Comparison of ENCODE assay signal across 8 cellular contexts in the genomic region with DNA sequence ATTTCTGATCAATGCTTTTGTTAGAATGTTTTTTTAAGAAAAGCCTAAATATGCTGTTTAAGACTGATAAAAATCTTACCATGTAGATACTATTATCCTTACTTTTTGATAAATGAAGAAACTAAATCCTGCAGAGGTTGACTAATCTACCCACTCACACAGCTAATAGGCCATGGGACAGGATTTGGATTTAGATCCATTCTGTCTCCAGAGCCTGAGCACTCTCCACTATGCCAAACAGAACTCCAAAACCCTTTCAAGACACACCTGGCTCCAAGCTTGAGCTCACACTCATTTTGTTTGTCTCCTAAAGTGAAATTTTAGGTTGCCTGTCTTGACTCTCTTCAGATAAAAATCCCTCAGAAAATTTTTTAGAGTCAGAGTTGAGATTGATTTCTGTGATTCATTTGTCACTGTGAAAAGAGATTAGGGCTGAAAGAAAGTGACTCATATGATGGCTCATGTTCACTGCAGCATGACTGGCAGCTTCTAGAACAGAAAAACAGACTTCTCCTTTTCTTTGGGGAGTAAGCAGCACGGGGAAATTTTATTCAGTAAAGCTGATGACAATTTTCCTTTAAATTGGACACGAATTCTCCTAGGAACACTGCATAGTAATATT.
DNase-seq lines count a peak whose midpoint lies in the region; ATAC-seq and TF ChIP-seq lines count a peak whose summit lies in the region.

No MANE protein-coding gene starts in this region.

- H3K9me3 ChIP-seq in cardiac muscle cell (ENCODE audit: low read depth) (no peaks in the 10 kb centered on the region), heart left ventricle (no peaks in the 10 kb centered on the region), gastroesophageal sphincter (no peaks in the 10 kb centered on the region)

- TF ChIP-seq EP300 in gastroesophageal sphincter (IDR thresholded peaks at IDR 0.05) = no peak

- TF ChIP-seq CTCF in cardiac muscle cell (IDR thresholded peaks at IDR 0.05; ENCODE audit: low read depth, low read length) = no peak
- TF ChIP-seq CTCF in heart left ventricle (IDR thresholded peaks at IDR 0.05) = no peak
- no peak for TF ChIP-seq CTCF in gastroesophageal sphincter (IDR thresholded peaks at IDR 0.05)

- H3K36me3 ChIP-seq in cardiac muscle cell (no peaks in the 10 kb centered on the region), heart left ventricle (no peaks in the 10 kb centered on the region), gastroesophageal sphincter (no peaks in the 10 kb centered on the region)

- intact Hi-C loops in heart left ventricle (cut with DNase I) = loop anchor here in 8 of 10 donors (2.0 to 10.0 kb wide), 5 partner anchors 603 to 615 kb away; no protein-coding TSS in a partner anchor

- H3K4me1 ChIP-seq in cardiac muscle cell (ENCODE audit: low read depth) (peaks cover 10% of the 10 kb centered on the region), heart left ventricle (no peaks in the 10 kb centered on the region), gastroesophageal sphincter (no peaks in the 10 kb centered on the region)

- ATAC-seq in heart left ventricle (no peak), HG03175 (IDR thresholded peaks at IDR 0.05; ENCODE audit: unreplicated experiment) (peak; percentile 91), gastroesophageal sphincter (no peak)

- TF ChIP-seq POLR2A in heart left ventricle (IDR thresholded peaks at IDR 0.05) = no peak
- no peak for TF ChIP-seq POLR2A in gastroesophageal sphincter (IDR thresholded peaks at IDR 0.05)

- no peaks in the 10 kb centered on the region for H3K27me3 ChIP-seq in cardiac muscle cell
- peaks cover 0 to 9% (median 0%) of the 10 kb centered on the region in 9 donors for H3K27me3 ChIP-seq in heart left ventricle
- H3K27me3 ChIP-seq in gastroesophageal sphincter = peaks cover 3% of the 10 kb centered on the region

- DNase-seq in cardiac muscle cell (ENCODE audit: low read depth in 1 of 2, low spot score in 1 of 2) = peak in 1 of 2 donors; percentile 33
- no peak for DNase-seq in heart left ventricle
- peak; percentile 7 for DNase-seq in SW480 (ENCODE audit: low spot score)
- peak; percentile 67 for DNase-seq in myocyte (ENCODE audit: low read depth)
- DNase-seq in amniotic stem cell (lab: John Stamatoyannopoulos, UW) = no peak
- DNase-seq in globus pallidus (ENCODE audit: low spot score) = no peak

- 45 to 57% (median 50%) methylated on average over 2 of the region's 2 CpGs for WGBS in heart left ventricle, 4 donors
- 35 to 42% methylated on average over 2 of the region's 2 CpGs for WGBS in gastroesophageal sphincter (ENCODE audit: low coverage in 1 of 2), 2 donors

- peak overlapping the region; percentile 13 for H3K27ac ChIP-seq in cardiac muscle cell
- H3K27ac ChIP-seq in heart left ventricle = no peak overlapping the region
- no peak overlapping the region for H3K27ac ChIP-seq in gastroesophageal sphincter

- no peak overlapping the region for H3K4me3 ChIP-seq in cardiac muscle cell
- H3K4me3 ChIP-seq in heart left ventricle = no peak overlapping the region
- no peak overlapping the region for H3K4me3 ChIP-seq in gastroesophageal sphincter

Comparison
In these comparisons a context has a peak if more than half of its experiments do, and no peak if none do; other contexts are left out.
1. DNase-seq: peak in SW480 (single experiment) and myocyte (single experiment); none in heart left ventricle (0 of 5), amniotic stem cell (single experiment) and globus pallidus (single experiment).